In genomic region chr6:63529498-63529897, GRCh38 we compare ENCODE assay signal across 15 cellular contexts.
DNase-seq lines count a peak whose midpoint lies in the region; ATAC-seq and TF ChIP-seq lines count a peak whose summit lies in the region.
"Had no signal": no experiment of that assay in that cellular context is flagged by ENCODE, and none has a peak within 500 bp of the region (broad histone marks: within the 10 kb centered on the region; RNA-seq: fewer than 3 reads in every experiment).

No MANE protein-coding gene starts in this region.

- H3K4me3 Mint-ChIP-seq in activated naive CD4-positive, alpha-beta T cell treated with anti-CD3 and anti-CD28 coated beads, Interleukin-2, amount 10 ng/mL, durations not matched to agents 7 days and 5 days, result peak overlapping the region; percentile 56

- ATAC-seq in SK-N-SH treated with all-trans-retinoic acid at 6 μM for 48 hours (no peak), GM21381 (IDR thresholded peaks at IDR 0.05; ENCODE audit: unreplicated experiment) (no peak), GM21737 (IDR thresholded peaks at IDR 0.05; ENCODE audit: unreplicated experiment) (no peak)
- ATAC-seq in stimulated activated naive CD8-positive, alpha-beta T cell treated with anti-CD3 and anti-CD28 coated beads, Interleukin-15, Interleukin-2, amounts not matched to agents 100 U/mL and 50 U/mL, for 24 hours, result peak; percentile 43

- H3K4me3 ChIP-seq in epithelial cell of esophagus (ENCODE audit: low read length), result no peak overlapping the region
- H3K4me3 ChIP-seq: HAP-1 had no signal

- no peak for TF ChIP-seq CTCF in epithelial cell of esophagus (IDR thresholded peaks at IDR 0.05; ENCODE audit: insufficient read depth, low read depth, low read length, missing control alignments)

- peaks cover 41% of the 10 kb centered on the region for H3K4me1 Mint-ChIP-seq in activated naive CD4-positive, alpha-beta T cell treated with anti-CD3 and anti-CD28 coated beads, Interleukin-2, amount 10 ng/mL, durations not matched to agents 7 days and 5 days

- no peaks in the 10 kb centered on the region for H3K27me3 Mint-ChIP-seq in activated naive CD4-positive, alpha-beta T cell treated with anti-CD3 and anti-CD28 coated beads, Interleukin-2, amount 10 ng/mL, durations not matched to agents 7 days and 5 days

- H3K27ac Mint-ChIP-seq in activated naive CD4-positive, alpha-beta T cell treated with anti-CD3 and anti-CD28 coated beads, Interleukin-2, amount 10 ng/mL, durations not matched to agents 7 days and 5 days, result peak overlapping the region; percentile 96

- DNase-seq in activated naive CD4-positive, alpha-beta T cell treated with anti-CD3 and anti-CD28 coated beads, Interleukin-2, amount 10 ng/mL, durations not matched to agents 7 days and 5 days, result no peak
- DNase-seq in activated naive CD4-positive, alpha-beta T cell (lab: John Stamatoyannopoulos, UW), result no peak
- peak; percentile 29 for DNase-seq in epithelial cell of esophagus (ENCODE audit: low read depth)
- DNase-seq in stimulated activated naive CD8-positive, alpha-beta T cell treated with anti-CD3 and anti-CD28 coated beads, Interleukin-15, Interleukin-2, amounts not matched to agents 100 U/mL and 50 U/mL, for 24 hours, result no peak
- no peak for DNase-seq in nucleus accumbens (lab: John Stamatoyannopoulos, UW)
- DNase-seq: activated CD8-positive, alpha-beta memory T cell treated with anti-CD3 and anti-CD28 coated beads for 24 hours; amygdala; cortex of kidney; islet precursor cell; stimulated activated CD4-positive, alpha-beta T cell treated with anti-CD3 and anti-CD28 coated beads, Interleukin-4, amount 100 ng/mL, for 1 hour; stimulated activated naive CD4-positive, alpha-beta T cell had no signal

- peaks cover 6% of the 10 kb centered on the region for H3K36me3 Mint-ChIP-seq in activated naive CD4-positive, alpha-beta T cell treated with anti-CD3 and anti-CD28 coated beads, Interleukin-2, amount 10 ng/mL, durations not matched to agents 7 days and 5 days

- CTCF ChIA-PET in activated naive CD4-positive, alpha-beta T cell treated with anti-CD3 and anti-CD28 coated beads, Interleukin-2, amount 10 ng/mL, durations not matched to agents 7 days and 5 days (lab: Charles Lee), result no interaction called here

- H3K9me3 Mint-ChIP-seq in activated naive CD4-positive, alpha-beta T cell treated with anti-CD3 and anti-CD28 coated beads, Interleukin-2, amount 10 ng/mL, durations not matched to agents 7 days and 5 days, result peaks cover 2% of the 10 kb centered on the region

TF ChIP-seq in SK-N-SH treated with all-trans-retinoic acid at 6 μM for 48 hours, 23 proteins besides CTCF, POLR2A, EP300 and RAD21:
- TF ChIP-seq TOX (CRISPR knock-in tag; IDR thresholded peaks at IDR 0.05; ENCODE audit: borderline replicate concordance) (peak; percentile 80; the same call in 1 of the 2 replicates), PATZ1 (CRISPR knock-in tag; IDR thresholded peaks at IDR 0.05; ENCODE audit: borderline replicate concordance) (no peak)
